ENCODE assay signal across 8 cellular contexts in genomic region chr18:11981383-11981632, GRCh38. TPM values are rescaled to one million over a fixed set of nuclear protein-coding genes. Genes with fewer than 3 reads are reported as not detected.
DNase-seq lines count a peak whose midpoint lies in the region; ATAC-seq and TF ChIP-seq lines count a peak whose summit lies in the region.

TSS of gene IMPA2 (plus strand) at chr18:11981507. CDS start at chr18:11981670, 163 bp downstream.

- no peaks in the 10 kb centered on the region for H3K9me3 Mint-ChIP-seq in activated CD8-positive, alpha-beta T cell treated with anti-CD3 and anti-CD28 coated beads, Interleukin-2, amount 10 ng/mL, durations not matched to agents 7 days and 5 days (ENCODE audit: insufficient read depth)
- H3K9me3 Mint-ChIP-seq in stimulated activated memory B cell treated with anti-CD40 and anti-IgM and Interleukin-4, amounts not matched to agents 10 μg/mL and 1 μg/mL and 100 μg/mL, for 72 hours: no peaks in the 10 kb centered on the region

- no peak within 1 kb of the TSS for H3K27ac ChIP-seq in iPS DF 6.9 (ENCODE audit: low read length)

- H3K9me3 ChIP-seq in iPS DF 6.9 (ENCODE audit: control insufficient read depth, insufficient read depth, low read length): no peaks in the 10 kb centered on the region

- no peaks in the 10 kb centered on the region for H3K27me3 ChIP-seq in iPS DF 6.9 (ENCODE audit: control insufficient read depth, insufficient read depth, low read length)

- TF ChIP-seq CTCF in GM12875 (IDR thresholded peaks at IDR 0.05; ENCODE audit: borderline replicate concordance, insufficient read depth, low read depth, low read length): no peak

- no peaks in the 10 kb centered on the region for H3K36me3 ChIP-seq in iPS DF 6.9 (ENCODE audit: control insufficient read depth, insufficient read depth, low read length)

- H3K27me3 Mint-ChIP-seq in activated CD8-positive, alpha-beta T cell treated with anti-CD3 and anti-CD28 coated beads, Interleukin-2, amount 10 ng/mL, durations not matched to agents 7 days and 5 days (ENCODE audit: low read depth): peaks cover 3% of the 10 kb centered on the region
- no peaks in the 10 kb centered on the region for H3K27me3 Mint-ChIP-seq in stimulated activated memory B cell treated with anti-CD40 and anti-IgM and Interleukin-4, amounts not matched to agents 10 μg/mL and 1 μg/mL and 100 μg/mL, for 72 hours

- H3K4me3 ChIP-seq in GM12875 (ENCODE audit: low read depth, low read length): peak within 1 kb of the TSS; percentile 73
- peak within 1 kb of the TSS; percentile 82 for H3K4me3 ChIP-seq in iPS DF 6.9 (ENCODE audit: low read length)

- no peak for DNase-seq in activated CD8-positive, alpha-beta T cell treated with anti-CD3 and anti-CD28 coated beads, Interleukin-2, amount 10 ng/mL, durations not matched to agents 7 days and 5 days
- DNase-seq in iPS DF 6.9 (ENCODE audit: low read depth, low spot score) (no peak), NCI-H1417 treated with DMSO at 0.1 percent for 48 hours (lab: John Stamatoyannopoulos, UW) (no peak), SKM-1 treated with dmso at 0.1 percent for 144 hours (lab: John Stamatoyannopoulos, UW; ENCODE audit: unreplicated experiment) (no peak)
- no peak for DNase-seq in stimulated activated naive CD4-positive, alpha-beta T cell treated with Interleukin-2 at 50 U/mL for 16 hours (lab: John Stamatoyannopoulos, UW)

- no CpG with 5 or more reads among the region's 30 CpGs for WGBS in iPS DF 6.9 (ENCODE audit: insufficient coverage, insufficient read length)

- H3K27ac Mint-ChIP-seq in activated CD8-positive, alpha-beta T cell treated with anti-CD3 and anti-CD28 coated beads, Interleukin-2, amount 10 ng/mL, durations not matched to agents 7 days and 5 days: peak within 1 kb of the TSS; percentile 78
- H3K27ac Mint-ChIP-seq in stimulated activated memory B cell treated with anti-CD40 and anti-IgM and Interleukin-4, amounts not matched to agents 10 μg/mL and 1 μg/mL and 100 μg/mL, for 72 hours: peak within 1 kb of the TSS; percentile 39

- POLR2A ChIA-PET in activated CD8-positive, alpha-beta T cell treated with anti-CD3 and anti-CD28 coated beads, Interleukin-2, amount 10 ng/mL, durations not matched to agents 7 days and 5 days (lab: Charles Lee): interaction anchor here (0.9 to 2.4 kb wide), 4 partner anchors 9 to 72 kb away, joined by 3 to 10 read pairs (median 5); no protein-coding TSS in a partner anchor

- CTCF ChIA-PET in activated CD8-positive, alpha-beta T cell treated with anti-CD3 and anti-CD28 coated beads, Interleukin-2, amount 10 ng/mL, durations not matched to agents 7 days and 5 days (lab: Charles Lee): interaction anchor here (1.3 to 4.6 kb wide), 3 partner anchors 14 to 43 kb away, joined by 4 to 36 read pairs (median 29); no protein-coding TSS in a partner anchor

- H3K4me1 ChIP-seq in iPS DF 6.9 (ENCODE audit: control insufficient read depth, insufficient read depth, low read length): peaks cover 1% of the 10 kb centered on the region; the same call in 1 of the 2 replicates

- no peaks in the 10 kb centered on the region for H3K36me3 Mint-ChIP-seq in activated CD8-positive, alpha-beta T cell treated with anti-CD3 and anti-CD28 coated beads, Interleukin-2, amount 10 ng/mL, durations not matched to agents 7 days and 5 days (ENCODE audit: low read depth)
- no peaks in the 10 kb centered on the region for H3K36me3 Mint-ChIP-seq in stimulated activated memory B cell treated with anti-CD40 and anti-IgM and Interleukin-4, amounts not matched to agents 10 μg/mL and 1 μg/mL and 100 μg/mL, for 72 hours

- peaks cover 17% of the 10 kb centered on the region for H3K4me1 Mint-ChIP-seq in activated CD8-positive, alpha-beta T cell treated with anti-CD3 and anti-CD28 coated beads, Interleukin-2, amount 10 ng/mL, durations not matched to agents 7 days and 5 days (ENCODE audit: low read depth)
- peaks cover 17% of the 10 kb centered on the region for H3K4me1 Mint-ChIP-seq in stimulated activated memory B cell treated with anti-CD40 and anti-IgM and Interleukin-4, amounts not matched to agents 10 μg/mL and 1 μg/mL and 100 μg/mL, for 72 hours

- peak; percentile 41 for ATAC-seq in HG02852 (IDR thresholded peaks at IDR 0.05; ENCODE audit: unreplicated experiment)
- no peak for ATAC-seq in activated CD8-positive, alpha-beta T cell treated with anti-CD3 and anti-CD28 coated beads, Interleukin-2, amount 10 ng/mL, durations not matched to agents 7 days and 5 days
- ATAC-seq in stimulated activated memory B cell treated with anti-CD40 and anti-IgM and Interleukin-4, amounts not matched to agents 10 μg/mL and 1 μg/mL and 100 μg/mL, for 72 hours: no peak

- peak within 1 kb of the TSS; percentile 87 for H3K4me3 Mint-ChIP-seq in activated CD8-positive, alpha-beta T cell treated with anti-CD3 and anti-CD28 coated beads, Interleukin-2, amount 10 ng/mL, durations not matched to agents 7 days and 5 days
- H3K4me3 Mint-ChIP-seq in stimulated activated memory B cell treated with anti-CD40 and anti-IgM and Interleukin-4, amounts not matched to agents 10 μg/mL and 1 μg/mL and 100 μg/mL, for 72 hours: peak within 1 kb of the TSS; percentile 88

RNA-seq across cellular contexts. Expression of gene IMPA2, which starts in this region (rescaled TPM):
- 10 to 100 TPM; 21.1 to 22.3 TPM for total RNA-seq in activated CD8-positive, alpha-beta T cell treated with anti-CD3 and anti-CD28 coated beads, Interleukin-2, amount 10 ng/mL, durations not matched to agents 7 days and 5 days
